In the genomic region with DNA sequence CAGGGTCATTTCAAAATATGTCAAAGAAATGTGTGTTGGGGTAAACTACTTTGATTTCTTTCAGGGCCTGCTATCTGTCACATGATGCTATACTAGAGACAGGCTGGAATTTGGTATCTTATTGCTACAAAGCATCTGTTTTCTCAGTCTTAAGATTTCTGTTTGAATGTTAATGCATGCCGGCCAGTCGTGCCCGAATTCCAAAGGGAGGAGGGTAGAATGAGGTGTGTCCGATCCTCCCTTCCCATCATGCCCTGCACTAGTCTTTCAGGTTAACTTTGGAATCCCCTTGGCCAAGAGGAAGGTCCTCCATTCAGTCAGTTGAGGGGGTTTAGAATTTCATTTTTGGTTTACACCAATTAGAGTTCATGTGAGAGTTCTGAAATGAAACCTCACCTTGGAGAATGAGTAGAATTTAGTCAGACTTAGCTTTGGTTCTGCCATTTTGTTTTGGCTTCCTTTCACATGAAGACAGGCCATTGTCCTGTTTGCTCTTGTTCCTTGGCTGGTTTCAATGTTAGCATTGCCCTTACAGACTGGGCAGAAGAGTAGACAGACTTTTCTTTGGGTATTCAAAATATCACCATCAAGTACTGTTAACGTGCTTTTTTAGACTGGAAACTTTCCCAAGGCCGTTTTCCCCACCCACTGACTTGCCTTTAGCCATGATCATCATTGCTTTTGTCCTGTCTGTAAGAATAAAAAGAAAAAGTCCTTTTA, we compare ENCODE assay signal across 18 cellular contexts.
A peak's percentile ranks its signal among the peaks of the same experiment; 100 is the strongest.
DNase-seq lines count a peak whose midpoint lies in the region; ATAC-seq, FAIRE-seq and TF ChIP-seq lines count a peak whose summit lies in the region.
"Had no signal": no experiment of that assay in that cellular context is flagged by ENCODE, and none has a peak within 500 bp of the region (broad histone marks: within the 10 kb centered on the region; RNA-seq: fewer than 3 reads in every experiment).

No MANE protein-coding gene starts in this region.

- no peak for TF ChIP-seq POLR2A in H1 (IDR thresholded peaks at IDR 0.05; ENCODE audit: control extremely low read depth in 1 of 2, low read depth in 2 of 2, low read length in 2 of 2)

- H3K4me1 ChIP-seq in NT2/D1 (ENCODE audit: insufficient read depth, insufficient read length) = no peaks in the 10 kb centered on the region
- no peaks in the 10 kb centered on the region; a peak in 2 of 7 replicates for H3K4me1 ChIP-seq in H1 (replicated peaks in 1 of 4; ENCODE audit: control insufficient read depth in 3 of 4, insufficient read depth in 4 of 4, low read length in 3 of 4)
- peaks cover 9 to 10% of the 10 kb centered on the region in 2 donors for H3K4me1 ChIP-seq in naive thymus-derived CD4-positive, alpha-beta T cell (ENCODE audit: control insufficient read depth in 2 of 2, insufficient read depth in 2 of 2, low read length in 2 of 2)
- H3K4me1 ChIP-seq: SJCRH30 had no signal

- TF ChIP-seq RAD21 in H1 (IDR thresholded peaks at IDR 0.05 in 1 of 2, conservative IDR thresholded peaks at IDR 0.05 in 1 of 2; ENCODE audit: low read depth in 2 of 2, low read length in 2 of 2) = no peak

- no peak overlapping the region for H4K8ac ChIP-seq in H1 (ENCODE audit: extremely low read depth, insufficient read depth, low read length)

- no peak overlapping the region for H2BK15ac ChIP-seq in H1 (ENCODE audit: low read length)

- H3K27me3 Mint-ChIP-seq in CD4-positive, alpha-beta T cell = no peaks in the 10 kb centered on the region
- H3K27me3 Mint-ChIP-seq in naive thymus-derived CD4-positive, alpha-beta T cell = peaks cover 0 to 35% (median 0%) of the 10 kb centered on the region in 5 donors

- H4K5ac ChIP-seq in H1 (ENCODE audit: insufficient read length, low read depth, low read length) = no peak overlapping the region

- no peak overlapping the region for H2BK120ac ChIP-seq in H1 (replicated peaks; ENCODE audit: low read depth, low read length)

- H3K4me3 ChIP-seq in NT2/D1 (ENCODE audit: insufficient read length, low read depth) (no peak overlapping the region), H1 (ENCODE audit: extremely low read depth in 1 of 4, insufficient read depth in 2 of 4, low read depth in 3 of 4, low read length in 4 of 4) (no peak overlapping the region)
- no peak overlapping the region for H3K4me3 ChIP-seq in naive thymus-derived CD4-positive, alpha-beta T cell (ENCODE audit: low read length)
- H3K4me3 ChIP-seq: SJCRH30, tibial nerve had no signal

- no peak overlapping the region for H3K4ac ChIP-seq in H1 (replicated peaks; ENCODE audit: insufficient read length, low read depth, low read length)

- no peak for ATAC-seq in CD4-positive, alpha-beta T cell (ENCODE audit: poor library complexity)
- ATAC-seq in naive thymus-derived CD4-positive, alpha-beta T cell = no peak
- ATAC-seq in GM18858 (IDR thresholded peaks at IDR 0.05; ENCODE audit: unreplicated experiment) = no peak

- H2BK5ac ChIP-seq in H1 (ENCODE audit: low read depth, low read length) = no peak overlapping the region

- H3K23ac ChIP-seq in H1 (ENCODE audit: insufficient read length) = no peak overlapping the region

- CTCF ChIA-PET in CD4-positive, alpha-beta T cell (lab: Charles Lee) = no interaction called here
- CTCF ChIA-PET in H1 (lab: Charles Lee; ENCODE audit: partially characterized antibody) = interaction anchor here (0.7 kb wide), 1 partner anchor 39 kb away, joined by 3 read pairs; no protein-coding TSS in a partner anchor
- CTCF ChIA-PET in naive thymus-derived CD4-positive, alpha-beta T cell (lab: Charles Lee) = no interaction called here

- no peak overlapping the region for H3K4me2 ChIP-seq in H1 (ENCODE audit: insufficient read depth in 1 of 2, low read depth in 2 of 2, low read length in 2 of 2)

- no peak for TF ChIP-seq CTCF in CD4-positive, alpha-beta T cell (IDR thresholded peaks at IDR 0.05)
- no peak for TF ChIP-seq CTCF in H1 (IDR thresholded peaks at IDR 0.05; ENCODE audit: control extremely low read depth in 1 of 3, insufficient read depth in 1 of 3, low read depth in 1 of 3, low read length in 3 of 3)

- H2BK12ac ChIP-seq in H1 (ENCODE audit: low read depth, low read length) = no peak overlapping the region

- no peak for FAIRE-seq in H1 (lab: Jason Lieb, UNC)
- no peak for FAIRE-seq in RCC 7860 (lab: Jason Lieb, UNC)

- no peaks in the 10 kb centered on the region for H3K36me3 ChIP-seq in NT2/D1 (ENCODE audit: insufficient read depth, insufficient read length, low read length)
- H3K36me3 ChIP-seq in H1 (ENCODE audit: control insufficient read depth in 2 of 4, insufficient read depth in 4 of 4, low read length in 3 of 4) = no peaks in the 10 kb centered on the region
- H3K36me3 ChIP-seq in naive thymus-derived CD4-positive, alpha-beta T cell (ENCODE audit: control insufficient read depth in 2 of 3, insufficient read depth in 3 of 3, low read length in 3 of 3) = no peaks in the 10 kb centered on the region
- H3K36me3 ChIP-seq: SJCRH30, tibial nerve had no signal

- WGBS in H1 (ENCODE audit: extremely low coverage in 1 of 2, insufficient coverage in 1 of 2, insufficient read length in 1 of 2, insufficient replicate concordance in 2 of 2, low coverage in 1 of 2, low lambda C conversion rate in 2 of 2, missing lambda C conversion rate in 1 of 2), 2 experiments = 70% methylated on average over 6 of the region's 6 CpGs; no CpG with 5 or more reads in 1 of the 2 experiments

- no peaks in the 10 kb centered on the region for H3K23me2 ChIP-seq in H1 (ENCODE audit: low read depth, low read length)

- H3K27me3 ChIP-seq in CD4-positive, alpha-beta T cell (ENCODE audit: control insufficient read depth, insufficient read depth, low read length) = no peaks in the 10 kb centered on the region
- H3K27me3 ChIP-seq in NT2/D1 (ENCODE audit: insufficient read depth, insufficient read length) = no peaks in the 10 kb centered on the region
- no peaks in the 10 kb centered on the region for H3K27me3 ChIP-seq in H1 (replicated peaks in 1 of 4; ENCODE audit: control insufficient read depth in 3 of 4, extremely low read depth in 1 of 4, insufficient read depth in 3 of 4, low read length in 3 of 4)
- H3K27me3 ChIP-seq in naive thymus-derived CD4-positive, alpha-beta T cell (ENCODE audit: control insufficient read depth in 2 of 2, insufficient read depth in 2 of 2, low read length in 2 of 2) = no peaks in the 10 kb centered on the region
- H3K27me3 ChIP-seq: SJCRH30, tibial nerve had no signal

- no peak overlapping the region for H2BK20ac ChIP-seq in H1 (ENCODE audit: low read length)

- no peak overlapping the region for H3K56ac ChIP-seq in H1 (replicated peaks; ENCODE audit: insufficient read length, low read depth, low read length)

- no peak overlapping the region for H2AFZ ChIP-seq in H1 (ENCODE audit: low read length)

- peaks cover 8% of the 10 kb centered on the region for H3K36me3 Mint-ChIP-seq in CD4-positive, alpha-beta T cell (ENCODE audit: low read depth)
- H3K36me3 Mint-ChIP-seq in naive thymus-derived CD4-positive, alpha-beta T cell = peaks cover 3 to 11% (median 8%) of the 10 kb centered on the region in 5 donors

- H3K79me2 ChIP-seq in H1 (ENCODE audit: control insufficient read depth in 1 of 2, insufficient read depth in 2 of 2, low read length in 2 of 2) = no peaks in the 10 kb centered on the region

- peak overlapping the region; percentile 10 for H3K27ac Mint-ChIP-seq in CD4-positive, alpha-beta T cell
- peak overlapping the region in 6 of 9 donors; percentile 3 to 80 (median 47) for H3K27ac Mint-ChIP-seq in naive thymus-derived CD4-positive, alpha-beta T cell

- POLR2A ChIA-PET in CD4-positive, alpha-beta T cell (lab: Charles Lee) = no interaction called here
- POLR2A ChIA-PET in H1 (lab: Charles Lee; ENCODE audit: partially characterized antibody) = no interaction called here
- POLR2A ChIA-PET in naive thymus-derived CD4-positive, alpha-beta T cell (lab: Charles Lee) = no interaction called here

- intact Hi-C loops in CD4-positive, alpha-beta T cell (cut with DNase I, micrococcal nuclease) = loop anchor here in 1 of 2 experiments (5.0 kb wide), 2 partner anchors 147 to 162 kb away; no protein-coding TSS in a partner anchor
- intact Hi-C loops in naive thymus-derived CD4-positive, alpha-beta T cell (cut with micrococcal nuclease) = loop anchor here (5.0 to 10.0 kb wide), 6 partner anchors 102 to 760 kb away; no protein-coding TSS in a partner anchor

- no peaks in the 10 kb centered on the region for H3K79me1 ChIP-seq in H1 (ENCODE audit: low read depth, low read length)

- no peak overlapping the region for H3K4me3 Mint-ChIP-seq in CD4-positive, alpha-beta T cell
- no peak overlapping the region for H3K4me3 Mint-ChIP-seq in naive thymus-derived CD4-positive, alpha-beta T cell

- no peak for DNase-seq in CD4-positive, alpha-beta T cell
- DNase-seq in NT2/D1 (ENCODE audit: low read depth, low spot score) (peak; percentile 25), H1 (ENCODE audit: low read depth in 1 of 2, low spot score in 2 of 2) (no peak), RCC 7860 (ENCODE audit: low spot score) (no peak), HPDE6-E6E7 (ENCODE audit: extremely low spot score) (no peak), dedifferentiated amniotic fluid mesenchymal stem cell (ENCODE audit: extremely low spot score) (no peak)
- DNase-seq in naive thymus-derived CD4-positive, alpha-beta T cell = no peak
- DNase-seq: activated CD8-positive, alpha-beta memory T cell treated with anti-CD3 and anti-CD28 coated beads, Interleukin-2, amount 50 U/mL, for 4 hours; activated naive CD4-positive, alpha-beta T cell treated with Interleukin-2 at 50 U/mL for 16 hours; aorta; NCI-H1105; NCI-H69; OCI-M1; retina; SJCRH30; stimulated activated naive CD4-positive, alpha-beta T cell had no signal

- TF ChIP-seq EP300 in H1 (IDR thresholded peaks at IDR 0.05; ENCODE audit: borderline replicate concordance in 1 of 2, low read depth in 2 of 2, low read length in 2 of 2) = no peak

- H4K20me1 ChIP-seq in H1 (replicated peaks in 1 of 2; ENCODE audit: control insufficient read depth in 1 of 2, insufficient read depth in 2 of 2, low read length in 2 of 2) = peaks cover 2% of the 10 kb centered on the region in 2 experiments

- H3K9ac ChIP-seq in NT2/D1 (ENCODE audit: insufficient read length, low read depth) (no peak overlapping the region), H1 (replicated peaks in 1 of 4; ENCODE audit: extremely low read depth in 1 of 4, low read depth in 3 of 4, low read length in 3 of 4) (no peak overlapping the region)

- no peaks in the 10 kb centered on the region for H3K9me3 ChIP-seq in CD4-positive, alpha-beta T cell (ENCODE audit: control insufficient read depth, low read length)
- H3K9me3 ChIP-seq in NT2/D1 (ENCODE audit: insufficient read depth, low read length) = no peaks in the 10 kb centered on the region
- H3K9me3 ChIP-seq in H1 (ENCODE audit: insufficient read depth in 2 of 2, low read depth in 1 of 2, low read length in 1 of 2) = no peaks in the 10 kb centered on the region
- H3K9me3 ChIP-seq in naive thymus-derived CD4-positive, alpha-beta T cell (ENCODE audit: control insufficient read depth in 2 of 3, low read length in 3 of 3) = no peaks in the 10 kb centered on the region
- H3K9me3 ChIP-seq: SJCRH30, tibial nerve had no signal

- no peak overlapping the region for H2AK5ac ChIP-seq in H1 (ENCODE audit: low read depth, low read length)

- H3K18ac ChIP-seq in H1 (ENCODE audit: extremely low read depth, low read length) = no peak overlapping the region

- no peaks in the 10 kb centered on the region for H3K9me3 Mint-ChIP-seq in CD4-positive, alpha-beta T cell
- peaks cover 0 to 8% (median 0%) of the 10 kb centered on the region in 11 donors for H3K9me3 Mint-ChIP-seq in naive thymus-derived CD4-positive, alpha-beta T cell

- no peak overlapping the region for H4K91ac ChIP-seq in H1 (replicated peaks; ENCODE audit: insufficient read length, low read length)

- no peak overlapping the region for H3K14ac ChIP-seq in H1 (ENCODE audit: insufficient read length)

- no peak overlapping the region for H3K27ac ChIP-seq in CD4-positive, alpha-beta T cell (ENCODE audit: low read depth, low read length)
- no peak overlapping the region for H3K27ac ChIP-seq in H1 (ENCODE audit: low read depth, low read length)
- H3K27ac ChIP-seq in naive thymus-derived CD4-positive, alpha-beta T cell (ENCODE audit: low read depth, low read length) = no peak overlapping the region
- H3K27ac ChIP-seq: SJCRH30 had no signal

- peaks cover 47% of the 10 kb centered on the region for H3K4me1 Mint-ChIP-seq in CD4-positive, alpha-beta T cell (ENCODE audit: low read depth)
- peaks cover 17 to 59% (median 51%) of the 10 kb centered on the region in 7 donors for H3K4me1 Mint-ChIP-seq in naive thymus-derived CD4-positive, alpha-beta T cell
